12 cellular contexts compared by ENCODE assay signal in the genomic region with DNA sequence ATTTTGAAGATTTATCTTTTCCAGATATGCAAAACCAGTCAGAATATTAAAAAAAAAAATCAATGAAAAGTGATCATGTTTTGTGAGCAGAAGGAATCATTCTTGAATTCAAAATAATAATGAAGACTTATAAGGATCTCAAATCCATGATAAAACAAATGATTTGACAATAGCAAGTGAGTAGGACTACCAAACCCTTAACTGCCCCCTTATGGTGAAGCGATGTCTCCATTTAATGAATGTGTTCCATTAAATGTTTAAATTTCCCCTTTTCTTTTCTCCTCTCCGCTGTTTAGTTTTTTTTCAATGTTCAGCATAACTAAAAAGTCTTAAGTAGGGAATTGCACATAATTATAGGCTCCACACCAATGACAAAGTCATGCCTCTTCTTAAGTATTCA. TPM values are rescaled to one million over a fixed set of nuclear protein-coding genes. Genes with fewer than 3 reads are reported as not detected.
DNase-seq lines count a peak whose midpoint lies in the region; ATAC-seq and TF ChIP-seq lines count a peak whose summit lies in the region.
"Had no signal": no experiment of that assay in that cellular context is flagged by ENCODE, and none has a peak within 500 bp of the region (broad histone marks: within the 10 kb centered on the region; RNA-seq: fewer than 3 reads in every experiment).

No MANE protein-coding gene starts in this region.

- H3K36me3 ChIP-seq in heart left ventricle (no peaks in the 10 kb centered on the region), Panc1 (ENCODE audit: control insufficient read depth, insufficient read depth, low read length) (no peaks in the 10 kb centered on the region; the same call in 1 of the 2 replicates), upper lobe of right lung (no peaks in the 10 kb centered on the region)

- CTCF ChIA-PET in Panc1 (lab: Charles Lee) = no interaction called here

- intact Hi-C loops in heart left ventricle (cut with DNase I) = loop anchor here in 6 of 10 donors (2.0 to 10.0 kb wide), 4 partner anchors 195 to 208 kb away; no protein-coding TSS in a partner anchor
- intact Hi-C loops in right cardiac atrium (cut with DNase I) = loop anchor here in 2 of 4 donors (5.0 to 10.0 kb wide), 2 partner anchors 195 to 198 kb away; no protein-coding TSS in a partner anchor
- intact Hi-C loops in Panc1 (cut with micrococcal nuclease; ENCODE audit: unreplicated experiment) = no loop called here
- intact Hi-C loops in upper lobe of right lung (cut with DNase I) = no loop called here

- 90 to 95% (median 94%) methylated on average over 2 of the region's 2 CpGs for WGBS in heart left ventricle, 4 donors
- WGBS in right cardiac atrium = 91% methylated on average over 2 of the region's 2 CpGs

- no peak for DNase-seq in heart left ventricle
- DNase-seq in right cardiac atrium = no peak
- no peak for DNase-seq in Panc1 (ENCODE audit: low read depth, low spot score)
- peak; percentile 41 for DNase-seq in fibroblast of gingiva (ENCODE audit: low read depth)
- DNase-seq in upper lobe of right lung = no peak
- no peak for DNase-seq in COLO668 (lab: John Stamatoyannopoulos, UW; ENCODE audit: unreplicated experiment)
- no peak for DNase-seq in stimulated activated naive CD4-positive, alpha-beta T cell (lab: John Stamatoyannopoulos, UW)
- DNase-seq: activated naive CD8-positive, alpha-beta T cell treated with anti-CD3 and anti-CD28 coated beads, Interleukin-2, amount 50 U/mL, for 24 hours; NCI-H82; T-helper 17 cell had no signal

- H3K27me3 ChIP-seq in heart left ventricle (no peaks in the 10 kb centered on the region), right cardiac atrium (ENCODE audit: control insufficient read depth, insufficient read depth) (no peaks in the 10 kb centered on the region), Panc1 (ENCODE audit: control insufficient read depth, insufficient read depth, low read length) (no peaks in the 10 kb centered on the region), upper lobe of right lung (no peaks in the 10 kb centered on the region)

- POLR2A ChIA-PET in Panc1 (lab: Charles Lee) = no interaction called here

- TF ChIP-seq CTCF in heart left ventricle (IDR thresholded peaks at IDR 0.05) = peak in 9 of 12 donors; percentile 9 to 40 (median 27)
- peak; percentile 17; the same call in 1 of the 2 replicates for TF ChIP-seq CTCF in Panc1 (IDR thresholded peaks at IDR 0.05)
- peak; percentile 12 for TF ChIP-seq CTCF in upper lobe of right lung (IDR thresholded peaks at IDR 0.05)

- ATAC-seq in heart left ventricle (no peak), right cardiac atrium (no peak), Panc1 (no peak), upper lobe of right lung (no peak), GM18505 (IDR thresholded peaks at IDR 0.05; ENCODE audit: unreplicated experiment) (no peak)
- ATAC-seq: activated naive CD8-positive, alpha-beta T cell treated with anti-CD3 and anti-CD28 coated beads, Interleukin-2, amount 50 U/mL, for 24 hours; naive thymus-derived CD4-positive, alpha-beta T cell; T-helper 17 cell had no signal

- H3K27ac ChIP-seq in heart left ventricle (no peak overlapping the region), right cardiac atrium (ENCODE audit: low read length) (no peak overlapping the region), Panc1 (ENCODE audit: low read length) (no peak overlapping the region), upper lobe of right lung (no peak overlapping the region)

- in situ Hi-C loops in Panc1 (cut with HindIII; ENCODE audit: low pct_unique_long_range_greater_than_20kb, low sequenced_read_pairs) = no loop called here

- H3K9me3 ChIP-seq in heart left ventricle = no peaks in the 10 kb centered on the region
- H3K9me3 ChIP-seq in right cardiac atrium (ENCODE audit: control insufficient read depth, low read length) = no peaks in the 10 kb centered on the region
- H3K9me3 ChIP-seq in Panc1 (ENCODE audit: control insufficient read depth, insufficient read depth, low read depth, low read length) = no peaks in the 10 kb centered on the region
- H3K9me3 ChIP-seq in upper lobe of right lung = no peaks in the 10 kb centered on the region

- no peak for TF ChIP-seq POLR2A in heart left ventricle (IDR thresholded peaks at IDR 0.05)
- TF ChIP-seq POLR2A in GM18505 (IDR thresholded peaks at IDR 0.05; ENCODE audit: borderline replicate concordance, extremely low read depth, insufficient read depth, insufficient read length) = no peak

- H3K4me3 ChIP-seq in heart left ventricle (no peak overlapping the region), right cardiac atrium (ENCODE audit: low read length) (no peak overlapping the region), Panc1 (ENCODE audit: low read depth in 2 of 2, low read length in 2 of 2) (no peak overlapping the region), upper lobe of right lung (no peak overlapping the region)

- peaks cover 0 to 33% (median 22%) of the 10 kb centered on the region in 12 donors for H3K4me1 ChIP-seq in heart left ventricle
- H3K4me1 ChIP-seq in right cardiac atrium (ENCODE audit: control insufficient read depth, insufficient read depth, low read length) = peaks cover 7% of the 10 kb centered on the region
- no peaks in the 10 kb centered on the region for H3K4me1 ChIP-seq in Panc1 (ENCODE audit: control insufficient read depth, insufficient read depth, low read length)
- no peaks in the 10 kb centered on the region for H3K4me1 ChIP-seq in upper lobe of right lung

- BruUV-seq in Panc1 (replicated peaks; lab: Mats Ljungman, UMichigan) = no TSS peak

RNA-seq across cellular contexts. Expression of gene MARCHF3, which starts 12.2 kb away (rescaled TPM):
- 10 to 100 TPM; 19.9 to 50.3 (median 38.0) TPM for total RNA-seq in heart left ventricle
- 100 to 1,000 TPM in 1 of 2 donors, 1 to 10 TPM in 1; 9.9 to 113 TPM for polyA plus RNA-seq in heart left ventricle
- 10 to 100 TPM; 13.4 to 27.0 (median 16.7) TPM for total RNA-seq in right cardiac atrium
- 11.0 TPM for polyA plus RNA-seq in right cardiac atrium
- 3.0 TPM for total RNA-seq in Panc1 (2021; ENCODE audit: unreplicated experiment)
- 1.4 TPM for polyA plus RNA-seq in Panc1 (2012; ENCODE audit: insufficient read length)
- total RNA-seq in upper lobe of right lung = 11.1 TPM

RNA-seq across cellular contexts. Expression of gene C5orf63, which starts 30.7 kb away (rescaled TPM):
- total RNA-seq in heart left ventricle (10 to 100 TPM in 4 of 9 donors, 1 to 10 TPM in 5; 1.4 to 14.7 (median 8.4) TPM), right cardiac atrium (1 to 10 TPM; 6.6 to 8.9 (median 7.9) TPM), Panc1 (2021; ENCODE audit: unreplicated experiment) (9.8 TPM), upper lobe of right lung (10.1 TPM)
- polyA plus RNA-seq in heart left ventricle (1 to 10 TPM; 5.0 to 5.3 TPM), right cardiac atrium (4.6 TPM)
- 5.4 TPM for polyA plus RNA-seq in Panc1 (2012; ENCODE audit: insufficient read length)

Comparison
In these comparisons a context has a peak if more than half of its experiments do, and no peak if none do; other contexts are left out.
1. intact Hi-C loops: an anchor here in heart left ventricle (2.0 to 10.0 kb wide); none called in Panc1 and upper lobe of right lung.